Comparison of ENCODE assay signal across 1 cellular context in genomic region chr5:72956324-72957140, GRCh38.
A peak's percentile ranks its signal among the peaks of the same experiment; 100 is the strongest.
TF ChIP-seq lines count a peak whose summit lies in the region.

No MANE protein-coding gene starts in this region.

TF ChIP-seq in K562, 482 proteins besides CTCF, POLR2A, EP300 and RAD21 (continued from another document):
- peak in 1 of 2 experiments; percentile 61 for TF ChIP-seq E2F6 (IDR thresholded peaks at IDR 0.05; ENCODE audit: borderline replicate concordance in 1 of 2, extremely low read depth in 1 of 2, insufficient read depth in 1 of 2, insufficient read length in 1 of 2, low read depth in 1 of 2, low read length in 1 of 2, poor library complexity in 1 of 2, severe bottlenecking in 1 of 2)
- TF ChIP-seq HNRNPH1 (optimal IDR thresholded peaks at IDR 0.05; ENCODE audit: low read depth, low read length), result no peak
- 0 out of 4 replicates have a peak, but pooled peaks of 1 of the 2 experiments have one; percentile 52 for TF ChIP-seq ARNT (IDR thresholded peaks at IDR 0.05)
- TF ChIP-seq ZBTB40 (IDR thresholded peaks at IDR 0.05), result 0 out of 2 replicates have a peak, but pooled peaks have one; percentile 27
- no peak for TF ChIP-seq ZBTB40 (CRISPR knock-in tag; IDR thresholded peaks at IDR 0.05)
- TF ChIP-seq BMI1 (IDR thresholded peaks at IDR 0.05; ENCODE audit: low read length), result no peak
- no peak for TF ChIP-seq E2F5 (CRISPR knock-in tag; IDR thresholded peaks at IDR 0.05)
- no peak for TF ChIP-seq SP1 (CRISPR knock-in tag; IDR thresholded peaks at IDR 0.05)
- peak; percentile 49 to 70; a peak in 3 of 4 replicates for TF ChIP-seq UBTF (IDR thresholded peaks at IDR 0.05; ENCODE audit: borderline replicate concordance in 1 of 2, low read depth in 2 of 2, low read length in 2 of 2)
- no peak for TF ChIP-seq ZBTB17 (CRISPR knock-in tag; IDR thresholded peaks at IDR 0.05)
- TF ChIP-seq ZNF785 (CRISPR knock-in tag; IDR thresholded peaks at IDR 0.05), result no peak
- TF ChIP-seq NCOA2 (IDR thresholded peaks at IDR 0.05; ENCODE audit: partially characterized antibody in 2 of 2), result no peak
